ENCODE assay signal across 15 cellular contexts in the genomic region with DNA sequence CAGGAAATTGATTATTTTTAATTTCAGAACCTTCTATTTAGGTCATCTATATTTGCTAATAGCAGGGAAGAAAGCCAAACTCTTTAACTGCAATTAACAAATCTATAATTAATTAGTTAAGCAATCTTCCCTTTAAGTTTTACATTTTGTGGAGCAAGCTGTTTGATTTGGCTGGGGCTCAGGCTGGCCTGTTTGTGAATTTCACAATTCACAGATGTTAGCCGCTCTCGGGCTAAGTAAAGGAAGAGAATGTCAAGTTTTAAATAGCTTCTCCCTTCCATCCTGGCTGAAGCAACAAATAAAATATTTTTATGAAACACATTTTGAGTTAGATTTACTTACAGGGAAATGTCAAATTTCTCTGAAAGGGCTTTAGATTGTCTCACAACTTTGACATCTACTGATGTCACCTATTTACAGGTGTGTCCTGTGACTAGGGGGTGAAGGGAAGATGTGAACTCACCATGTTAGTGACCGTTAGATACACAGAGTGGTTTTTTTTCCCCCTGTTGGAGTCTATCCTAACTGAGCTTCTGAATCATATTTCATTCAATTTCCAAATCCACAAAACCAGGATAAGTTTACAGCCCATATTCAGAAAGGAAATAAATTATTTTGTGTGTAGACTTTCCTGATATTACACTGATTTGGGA. TPM values are rescaled to one million over a fixed set of nuclear protein-coding genes. Genes with fewer than 3 reads are reported as not detected.
DNase-seq lines count a peak whose midpoint lies in the region; ATAC-seq and TF ChIP-seq lines count a peak whose summit lies in the region.
"Had no signal": no experiment of that assay in that cellular context is flagged by ENCODE, and none has a peak within 500 bp of the region (broad histone marks: within the 10 kb centered on the region; RNA-seq: fewer than 3 reads in every experiment).

No MANE protein-coding gene starts in this region.

- H3K27me3 ChIP-seq in GM06990 (replicated peaks; ENCODE audit: control insufficient read depth, insufficient read depth, low read length) (no peaks in the 10 kb centered on the region), psoas muscle (ENCODE audit: insufficient read depth in 3 of 3, low read length in 2 of 3) (no peaks in the 10 kb centered on the region), neuronal stem cell (ENCODE audit: control insufficient read depth in 3 of 3, insufficient read depth in 3 of 3, low read depth in 1 of 3, low read length in 3 of 3) (no peaks in the 10 kb centered on the region), ovary (no peaks in the 10 kb centered on the region)
- H3K27me3 ChIP-seq: thyroid gland had no signal

- H3K27ac ChIP-seq in psoas muscle, result peak overlapping the region; percentile 91
- no peak overlapping the region for H3K27ac ChIP-seq in neuronal stem cell (replicated peaks; ENCODE audit: low read length)
- H3K27ac ChIP-seq in ovary, result no peak overlapping the region

- no peak for TF ChIP-seq POLR2A in ovary (IDR thresholded peaks at IDR 0.05)

- H3K79me1 ChIP-seq in neuronal stem cell (ENCODE audit: low read depth, low read length), result no peaks in the 10 kb centered on the region

- H2BK12ac ChIP-seq in neuronal stem cell (ENCODE audit: low read length), result no peak overlapping the region

- H3K4me1 ChIP-seq in psoas muscle, result peaks cover 48% of the 10 kb centered on the region
- no peaks in the 10 kb centered on the region for H3K4me1 ChIP-seq in neuronal stem cell (ENCODE audit: control insufficient read depth in 2 of 2, insufficient read depth in 1 of 2, low read depth in 1 of 2, low read length in 2 of 2)
- H3K4me1 ChIP-seq in ovary (ENCODE audit: insufficient read depth), result no peaks in the 10 kb centered on the region
- H3K4me1 ChIP-seq: thyroid gland had no signal

- no peaks in the 10 kb centered on the region for H3K36me3 Mint-ChIP-seq in activated naive CD4-positive, alpha-beta T cell treated with anti-CD3 and anti-CD28 coated beads, Interleukin-2, amount 50 U/mL, for 72 hours
- H3K36me3 Mint-ChIP-seq: activated naive CD4-positive, alpha-beta T cell treated with anti-CD3 and anti-CD28 coated beads, Interleukin-2, amount 50 U/mL, for 24 hours had no signal

- H4K91ac ChIP-seq in neuronal stem cell (ENCODE audit: low read depth, low read length, poor library complexity), result no peak overlapping the region

- H3K4me3 ChIP-seq in GM06990 (replicated peaks; ENCODE audit: low read depth, low read length), result peak overlapping the region; percentile 66
- H3K4me3 ChIP-seq in fibroblast of mammary gland (ENCODE audit: control insufficient read depth, low read depth, low read length), result no peak overlapping the region
- H3K4me3 ChIP-seq in psoas muscle, result peak overlapping the region; percentile 72
- H3K4me3 ChIP-seq in neuronal stem cell (ENCODE audit: low read length in 2 of 2), result no peak overlapping the region
- no peak overlapping the region for H3K4me3 ChIP-seq in ovary
- H3K4me3 ChIP-seq: thyroid gland had no signal

- H3K27ac Mint-ChIP-seq in activated naive CD4-positive, alpha-beta T cell treated with anti-CD3 and anti-CD28 coated beads, Interleukin-2, amount 50 U/mL, for 72 hours, result no peak overlapping the region
- H3K27ac Mint-ChIP-seq: activated naive CD4-positive, alpha-beta T cell treated with anti-CD3 and anti-CD28 coated beads, Interleukin-2, amount 50 U/mL, for 24 hours had no signal

- no peak overlapping the region for H3K4ac ChIP-seq in neuronal stem cell (ENCODE audit: low read length)

- WGBS in psoas muscle, 3 donors, result 1 to 5% (median 4%) methylated on average over 3 of the region's 3 CpGs
- no CpG with 5 or more reads among the region's 3 CpGs for WGBS in neuronal stem cell (ENCODE audit: extremely low coverage in 2 of 2, insufficient read length in 2 of 2, insufficient replicate concordance in 1 of 2), 2 donors
- 9 to 18% (median 10%) methylated on average over 3 of the region's 3 CpGs for WGBS in ovary, 3 donors

- DNase-seq in GM06990 (ENCODE audit: extremely low read depth, insufficient read length), result peak; percentile 38
- peak; percentile 77 for DNase-seq in NOMO-1 treated with DMSO at 0.1 percent for 48 hours (lab: John Stamatoyannopoulos, UW; ENCODE audit: unreplicated experiment)
- DNase-seq in fibroblast of mammary gland (ENCODE audit: low read depth), result peak; percentile 35
- DNase-seq in psoas muscle, result peak; percentile 21 to 57
- no peak for DNase-seq in neuronal stem cell (ENCODE audit: low spot score)
- no peak for DNase-seq in ovary
- DNase-seq in activated naive CD4-positive, alpha-beta T cell treated with anti-CD3 and anti-CD28 coated beads, Interleukin-2, amount 50 U/mL, for 72 hours (ENCODE audit: low spot score in 2 of 2), result no peak
- no peak for DNase-seq in dedifferentiated amniotic fluid mesenchymal stem cell (ENCODE audit: extremely low spot score)
- DNase-seq: activated CD4-positive, alpha-beta T cell treated with anti-CD3 and anti-CD28 coated beads for 4 hours; DMS79; NCI-H2107; SHP77; stimulated activated CD4-positive, alpha-beta T cell treated with anti-CD3 and anti-CD28 coated beads, Interleukin-2, amount 100 ng/mL, for 24 hours had no signal

- peak in 3 of 4 donors; percentile 37 to 52 (median 48) for ATAC-seq in psoas muscle
- no peak for ATAC-seq in activated naive CD4-positive, alpha-beta T cell treated with anti-CD3 and anti-CD28 coated beads, Interleukin-2, amount 50 U/mL, for 72 hours

- H3K9me3 Mint-ChIP-seq in activated naive CD4-positive, alpha-beta T cell treated with anti-CD3 and anti-CD28 coated beads, Interleukin-2, amount 50 U/mL, for 72 hours, result no peaks in the 10 kb centered on the region
- H3K9me3 Mint-ChIP-seq: activated naive CD4-positive, alpha-beta T cell treated with anti-CD3 and anti-CD28 coated beads, Interleukin-2, amount 50 U/mL, for 24 hours had no signal

- H2BK15ac ChIP-seq in neuronal stem cell (ENCODE audit: low read length), result no peak overlapping the region

- no peak overlapping the region for H4K8ac ChIP-seq in neuronal stem cell (ENCODE audit: low read depth, low read length)

- H3K18ac ChIP-seq in neuronal stem cell (ENCODE audit: low read length), result no peak overlapping the region

- no peak overlapping the region for H3K4me2 ChIP-seq in neuronal stem cell (ENCODE audit: insufficient read depth, low read length, poor library complexity, severe bottlenecking)

- H3K9ac ChIP-seq in neuronal stem cell (ENCODE audit: low read depth, low read length, poor library complexity), result no peak overlapping the region

- no peak for TF ChIP-seq EP300 in ovary (IDR thresholded peaks at IDR 0.05)

- H3K23ac ChIP-seq in neuronal stem cell (ENCODE audit: low read depth, low read length, poor library complexity), result no peak overlapping the region

- no peak for TF ChIP-seq CTCF in GM06990 (IDR thresholded peaks at IDR 0.05; ENCODE audit: insufficient read depth, low read length, poor library complexity, severe bottlenecking)
- TF ChIP-seq CTCF in fibroblast of mammary gland (conservative IDR thresholded peaks at IDR 0.05; ENCODE audit: control insufficient read depth, insufficient read depth, low read depth, low read length), result no peak
- TF ChIP-seq CTCF in psoas muscle (IDR thresholded peaks at IDR 0.05), result no peak
- TF ChIP-seq CTCF in ovary (IDR thresholded peaks at IDR 0.05), result no peak

- H2AK5ac ChIP-seq in neuronal stem cell (ENCODE audit: low read depth, low read length), result no peak overlapping the region

- H3K36me3 ChIP-seq in GM06990 (ENCODE audit: control insufficient read depth, insufficient read depth, low read length) (no peaks in the 10 kb centered on the region), psoas muscle (ENCODE audit: insufficient read depth in 1 of 2, low read depth in 1 of 2) (peaks cover 0 to under 1% of the 10 kb centered on the region in 2 donors), neuronal stem cell (replicated peaks in 1 of 2; ENCODE audit: control insufficient read depth in 2 of 2, insufficient read depth in 2 of 2, low read length in 2 of 2) (no peaks in the 10 kb centered on the region), ovary (no peaks in the 10 kb centered on the region)
- H3K36me3 ChIP-seq: thyroid gland had no signal

- no peak overlapping the region for H2BK120ac ChIP-seq in neuronal stem cell (ENCODE audit: low read depth, low read length)

- no peak overlapping the region for H2BK5ac ChIP-seq in neuronal stem cell (ENCODE audit: low read length)

- intact Hi-C loops in psoas muscle (cut with DNase I) (loop anchor here in 1 of 2 donors (5.0 kb wide), 1 partner anchor 268 kb away; no protein-coding TSS in a partner anchor), ovary (cut with DNase I) (no loop called here)

- no peak overlapping the region for H2AFZ ChIP-seq in neuronal stem cell (ENCODE audit: low read length)

- no peaks in the 10 kb centered on the region for H3K9me3 ChIP-seq in psoas muscle
- no peaks in the 10 kb centered on the region for H3K9me3 ChIP-seq in neuronal stem cell (replicated peaks in 1 of 2; ENCODE audit: control insufficient read depth in 2 of 2, insufficient read depth in 1 of 2, low read depth in 1 of 2, low read length in 2 of 2)
- H3K9me3 ChIP-seq in ovary, result no peaks in the 10 kb centered on the region
- H3K9me3 ChIP-seq: thyroid gland had no signal

- H3K14ac ChIP-seq in neuronal stem cell (ENCODE audit: low read length), result no peak overlapping the region

RNA-seq across cellular contexts. Expression of a gene that starts 1.3 kb away (rescaled TPM):
- 10 to 100 TPM in 3 of 4 donors, 1 to 10 TPM in 1; 9.6 to 83.0 (median 20.0) TPM for total RNA-seq in psoas muscle
- polyA plus RNA-seq in psoas muscle, result 10 to 100 TPM in 2 of 3 donors, 1 to 10 TPM in 1; 1.4 to 13.7 (median 13.1) TPM
- not detected for polyA plus RNA-seq in neuronal stem cell (2013, experiment 1 of 2)
- polyA plus RNA-seq in neuronal stem cell (2013, experiment 2 of 2), result 0.01 TPM
- total RNA-seq in ovary, result under 1 TPM in 6 of 7 donors, not detected in 1; 0.15 to 0.79 (median 0.33) TPM
- polyA plus RNA-seq in ovary, result under 1 TPM; 0.15 to 0.19 TPM
- under 1 TPM; 0.06 to 0.68 TPM for total RNA-seq in activated naive CD4-positive, alpha-beta T cell treated with anti-CD3 and anti-CD28 coated beads, Interleukin-2, amount 50 U/mL, for 72 hours

Comparison
In these comparisons a context has a peak if more than half of its experiments do, and no peak if none do; other contexts are left out.
1. DNase-seq: peak in GM06990 (single experiment), NOMO-1 treated with DMSO at 0.1 percent for 48 hours (single experiment), fibroblast of mammary gland (single experiment) and psoas muscle (2 of 2); none in neuronal stem cell (single experiment), ovary (0 of 5), activated naive CD4-positive, alpha-beta T cell treated with anti-CD3 and anti-CD28 coated beads, Interleukin-2, amount 50 U/mL, for 72 hours (0 of 2) and dedifferentiated amniotic fluid mesenchymal stem cell (single experiment).
2. H3K4me3 ChIP-seq: peak in GM06990 (single experiment) and psoas muscle (single experiment); none in fibroblast of mammary gland (single experiment), neuronal stem cell (0 of 2) and ovary (single experiment).
3. ATAC-seq: peak in psoas muscle (3 of 4); none in activated naive CD4-positive, alpha-beta T cell treated with anti-CD3 and anti-CD28 coated beads, Interleukin-2, amount 50 U/mL, for 72 hours (0 of 2).
4. RNA of a gene that starts 1.3 kb away (total RNA-seq): 9.6 to 83.0 TPM in psoas muscle; 0.06 to 0.68 TPM in activated naive CD4-positive, alpha-beta T cell treated with anti-CD3 and anti-CD28 coated beads, Interleukin-2, amount 50 U/mL, for 72 hours and 0.15 to 0.79 TPM in ovary; every median in the first group is over 4 times any median in the second.